24 cellular contexts compared by ENCODE assay signal in the genomic region with DNA sequence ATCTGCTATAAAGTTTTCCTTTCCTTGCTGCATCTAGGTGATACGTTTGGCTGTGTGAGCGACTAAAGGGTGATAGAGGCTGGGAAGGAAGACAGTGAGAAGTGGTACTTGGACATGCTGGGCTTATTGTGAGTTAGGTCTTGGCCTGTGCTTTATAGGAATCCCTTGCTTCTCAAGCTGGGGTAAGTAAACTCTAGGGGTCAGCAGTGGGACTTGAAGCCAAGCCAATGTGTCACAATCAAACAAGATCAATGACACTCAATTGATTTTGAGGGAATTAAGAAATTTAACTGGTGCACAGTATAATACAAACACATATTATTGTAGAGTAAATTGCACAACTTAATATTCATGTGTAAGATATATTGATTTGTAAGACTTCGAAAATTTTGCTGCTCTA.
"Had no signal": no experiment of that assay in that cellular context is flagged by ENCODE, and none has a peak within 500 bp of the region (broad histone marks: within the 10 kb centered on the region; RNA-seq: fewer than 3 reads in every experiment).

No MANE protein-coding gene starts in this region.

- H3K4me1 ChIP-seq: heart left ventricle, left lung, prostate gland, transverse colon, vagina had no signal

- H3K36me3 ChIP-seq: prostate gland, transverse colon had no signal

- H3K27me3 Mint-ChIP-seq: activated T-helper 17 cell treated with anti-CD3 and anti-CD28 coated beads, Interleukin-2, amount 50 U/mL, for 72 hours; dendritic cell treated with granulocyte-macrophage colony-stimulating factor and Interleukin-4, amounts not matched to agents 40 ng/mL and 50 ng/mL, for 4 days; naive thymus-derived CD8-positive, alpha-beta T cell had no signal

- DNase-seq: activated CD4-positive, alpha-beta T cell treated with anti-CD3 and anti-CD28 coated beads, Interleukin-2, amount 50 U/mL, for 48 hours; activated CD4-positive, CD25-positive, alpha-beta regulatory T cell treated with anti-CD3 and anti-CD28 coated beads, Interleukin-2, amount 50 U/mL, for 72 hours; activated naive CD4-positive, alpha-beta T cell treated with Interleukin-2 at 50 U/mL for 16 hours; aorta; effector memory CD4-positive, alpha-beta T cell; foreskin melanocyte; heart left ventricle; islet precursor cell; left lung; mammary epithelial cell; mucosa of descending colon; naive thymus-derived CD8-positive, alpha-beta T cell; nucleus accumbens; right cardiac atrium; stimulated activated CD4-positive, alpha-beta T cell treated with anti-CD3 and anti-CD28 coated beads, Interleukin-4, amount 100 ng/mL, for 4 hours; stimulated activated CD8-positive, alpha-beta memory T cell treated with anti-CD3 and anti-CD28 coated beads, Interleukin-4, amount 100 ng/mL, for 48 hours; stimulated activated naive CD4-positive, alpha-beta T cell treated with Interleukin-2 at 50 U/mL for 16 hours; substantia nigra; transverse colon had no signal

- H3K27me3 ChIP-seq: heart left ventricle, left lung, transverse colon, vagina had no signal

- H3K9me3 Mint-ChIP-seq: activated T-helper 17 cell treated with anti-CD3 and anti-CD28 coated beads, Interleukin-2, amount 50 U/mL, for 72 hours; dendritic cell treated with granulocyte-macrophage colony-stimulating factor and Interleukin-4, amounts not matched to agents 40 ng/mL and 50 ng/mL, for 4 days; naive thymus-derived CD8-positive, alpha-beta T cell had no signal

- H3K27ac Mint-ChIP-seq: activated T-helper 17 cell treated with anti-CD3 and anti-CD28 coated beads, Interleukin-2, amount 50 U/mL, for 72 hours; dendritic cell treated with granulocyte-macrophage colony-stimulating factor and Interleukin-4, amounts not matched to agents 40 ng/mL and 50 ng/mL, for 4 days had no signal

- H3K9me3 ChIP-seq: heart left ventricle, left lung, mucosa of descending colon, prostate gland, transverse colon, vagina had no signal

- H3K4me3 ChIP-seq: heart left ventricle, left lung, mucosa of descending colon, prostate gland, smooth muscle cell, transverse colon, vagina had no signal

- H3K4me3 Mint-ChIP-seq: activated T-helper 17 cell treated with anti-CD3 and anti-CD28 coated beads, Interleukin-2, amount 50 U/mL, for 72 hours; dendritic cell treated with granulocyte-macrophage colony-stimulating factor and Interleukin-4, amounts not matched to agents 40 ng/mL and 50 ng/mL, for 4 days; naive thymus-derived CD8-positive, alpha-beta T cell had no signal

- H3K27ac ChIP-seq: heart left ventricle, left lung, prostate gland, transverse colon, vagina had no signal

- H3K4me2 ChIP-seq: smooth muscle cell had no signal

- ATAC-seq: activated T-helper 17 cell treated with anti-CD3 and anti-CD28 coated beads, Interleukin-2, amount 50 U/mL, for 72 hours; heart left ventricle; left lung; mucosa of descending colon; naive thymus-derived CD8-positive, alpha-beta T cell; right cardiac atrium had no signal
